In genomic region chr15:85584791-85585360, GRCh38 we compare ENCODE assay signal across 12 cellular contexts.
DNase-seq lines count a peak whose midpoint lies in the region; ATAC-seq, FAIRE-seq and TF ChIP-seq lines count a peak whose summit lies in the region.
"Had no signal": no experiment of that assay in that cellular context is flagged by ENCODE, and none has a peak within 500 bp of the region (broad histone marks: within the 10 kb centered on the region; RNA-seq: fewer than 3 reads in every experiment).

No MANE protein-coding gene starts in this region.

- H3K4me1 Mint-ChIP-seq in activated CD8-positive, alpha-beta T cell treated with anti-CD3 and anti-CD28 coated beads, Interleukin-2, amount 10 ng/mL, durations not matched to agents 7 days and 5 days (ENCODE audit: low read depth): peaks cover 64% of the 10 kb centered on the region

- TF ChIP-seq POLR2A in right lobe of liver (IDR thresholded peaks at IDR 0.05) (no peak), HepG2 (IDR thresholded peaks at IDR 0.05; ENCODE audit: insufficient read depth in 1 of 2, low read depth in 2 of 2, low read length in 2 of 2) (no peak)

- in situ Hi-C loops in HepG2 (cut with HindIII; ENCODE audit: extremely low pct_ligation_motif_present, low pct_unique_long_range_greater_than_20kb): no loop called here

- DNase-seq in right lobe of liver (no peak), HepG2 (ENCODE audit: low spot score) (no peak), COR-L47 (lab: John Stamatoyannopoulos, UW) (no peak), EL (no peak), D721Med (ENCODE audit: insufficient read length, low spot score) (no peak), foreskin melanocyte (no peak)
- no peak for DNase-seq in activated CD8-positive, alpha-beta T cell treated with anti-CD3 and anti-CD28 coated beads, Interleukin-2, amount 10 ng/mL, durations not matched to agents 7 days and 5 days
- DNase-seq: activated naive CD4-positive, alpha-beta T cell; dorsolateral prefrontal cortex; NCI-H1417 treated with DMSO at 0.1 percent for 48 hours had no signal

- H4K20me1 ChIP-seq in HepG2 (ENCODE audit: insufficient read depth, low read length): no peaks in the 10 kb centered on the region

- H3K4me1 ChIP-seq in right lobe of liver (peaks cover 0 to 58% (median 4%) of the 10 kb centered on the region in 4 donors), HepG2 (ENCODE audit: insufficient read depth, low read length) (peaks cover 21% of the 10 kb centered on the region), mucosa of stomach (ENCODE audit: control insufficient read depth, insufficient read depth, low read length) (peaks cover 39% of the 10 kb centered on the region)

- no peaks in the 10 kb centered on the region for H3K79me2 ChIP-seq in HepG2 (ENCODE audit: insufficient read depth, low read length)

- H3K9ac ChIP-seq in HepG2 (ENCODE audit: insufficient read depth, low read depth, low read length) (no peak overlapping the region), mucosa of stomach (ENCODE audit: low read length) (peak overlapping the region; percentile 5)

- H3K4me3 ChIP-seq in right lobe of liver: no peak overlapping the region
- H3K4me3 ChIP-seq in HepG2 (replicated peaks in 1 of 3; ENCODE audit: insufficient read depth in 1 of 3, low read depth in 2 of 3, low read length in 3 of 3): no peak overlapping the region
- H3K4me3 ChIP-seq in mucosa of stomach (ENCODE audit: low read length): no peak overlapping the region

- CTCF ChIA-PET in HepG2 (lab: Yijun Ruan, JAX; ENCODE audit: low intra/inter-chr PET ratio, low total read pairs): no interaction called here
- CTCF ChIA-PET in activated CD8-positive, alpha-beta T cell treated with anti-CD3 and anti-CD28 coated beads, Interleukin-2, amount 10 ng/mL, durations not matched to agents 7 days and 5 days (lab: Charles Lee): interaction anchor here (0.6 to 1.6 kb wide), 6 partner anchors 19 to 122 kb away, joined by 3 to 5 read pairs (median 3); no protein-coding TSS in a partner anchor

- H3K4me2 ChIP-seq in HepG2 (ENCODE audit: low read depth, low read length): no peak overlapping the region

- H2AFZ ChIP-seq in HepG2 (ENCODE audit: low read length): no peak overlapping the region

- WGBS in right lobe of liver (ENCODE audit: insufficient coverage, low coverage, low lambda C conversion rate, missing lambda C conversion rate): 40% methylated on average over 5 of the region's 5 CpGs
- 67% methylated on average over 5 of the region's 5 CpGs for WGBS in HepG2 (ENCODE audit: low lambda C conversion rate)

- no peak for FAIRE-seq in HepG2 (lab: Jason Lieb, UNC)
- no peak for FAIRE-seq in D721Med (lab: Jason Lieb, UNC)
- FAIRE-seq: TTC549 had no signal

- H3K36me3 ChIP-seq in right lobe of liver (peaks cover 0 to 7% (median 2%) of the 10 kb centered on the region in 4 donors), HepG2 (replicated peaks in 1 of 2; ENCODE audit: control insufficient read depth in 1 of 2, insufficient read depth in 2 of 2, low read length in 2 of 2) (peaks cover 13 to 34% of the 10 kb centered on the region in 2 experiments; a peak in 4 of 5 replicates), mucosa of stomach (ENCODE audit: control insufficient read depth, insufficient read depth, low read length) (peaks cover 9% of the 10 kb centered on the region)

- H3K27ac ChIP-seq in right lobe of liver (peak overlapping the region in 2 of 3 donors; percentile 86 to 96), HepG2 (ENCODE audit: extremely low read length, insufficient read depth, low read length) (no peak overlapping the region)

- POLR2A ChIA-PET in HepG2 (lab: Yijun Ruan, JAX): no interaction called here
- POLR2A ChIA-PET in activated CD8-positive, alpha-beta T cell treated with anti-CD3 and anti-CD28 coated beads, Interleukin-2, amount 10 ng/mL, durations not matched to agents 7 days and 5 days (lab: Charles Lee): interaction anchor here (0.8 to 1.0 kb wide), 2 partner anchors 16 to 107 kb away, joined by 4 to 5 read pairs; no protein-coding TSS in a partner anchor

- no peak overlapping the region for H3K4me3 Mint-ChIP-seq in activated CD8-positive, alpha-beta T cell treated with anti-CD3 and anti-CD28 coated beads, Interleukin-2, amount 10 ng/mL, durations not matched to agents 7 days and 5 days

- H3K9me3 Mint-ChIP-seq in activated CD8-positive, alpha-beta T cell treated with anti-CD3 and anti-CD28 coated beads, Interleukin-2, amount 10 ng/mL, durations not matched to agents 7 days and 5 days (ENCODE audit: insufficient read depth): no peaks in the 10 kb centered on the region

- H3K9me3 ChIP-seq in right lobe of liver (no peaks in the 10 kb centered on the region), HepG2 (ENCODE audit: low read length) (no peaks in the 10 kb centered on the region), mucosa of stomach (ENCODE audit: control insufficient read depth, low read length) (no peaks in the 10 kb centered on the region)

- peaks cover 56% of the 10 kb centered on the region for H3K36me3 Mint-ChIP-seq in activated CD8-positive, alpha-beta T cell treated with anti-CD3 and anti-CD28 coated beads, Interleukin-2, amount 10 ng/mL, durations not matched to agents 7 days and 5 days (ENCODE audit: low read depth)

- TF ChIP-seq CTCF in right lobe of liver (IDR thresholded peaks at IDR 0.05) (no peak), HepG2 (CRISPR knock-in tag; IDR thresholded peaks at IDR 0.05) (no peak), D721Med (IDR thresholded peaks at IDR 0.05; ENCODE audit: insufficient read depth, missing control alignments) (no peak)

- peak overlapping the region; percentile 4 for H3K27ac Mint-ChIP-seq in activated CD8-positive, alpha-beta T cell treated with anti-CD3 and anti-CD28 coated beads, Interleukin-2, amount 10 ng/mL, durations not matched to agents 7 days and 5 days

- H3K27me3 ChIP-seq in right lobe of liver (no peaks in the 10 kb centered on the region), HepG2 (ENCODE audit: control insufficient read depth in 1 of 2, insufficient read depth in 2 of 2, low read length in 2 of 2) (no peaks in the 10 kb centered on the region), mucosa of stomach (ENCODE audit: control insufficient read depth, insufficient read depth, low read length) (no peaks in the 10 kb centered on the region)

- intact Hi-C loops in right lobe of liver (cut with DNase I): no loop called here
- intact Hi-C loops in HepG2 (cut with micrococcal nuclease; ENCODE audit: unreplicated experiment): no loop called here

- no peaks in the 10 kb centered on the region for H3K27me3 Mint-ChIP-seq in activated CD8-positive, alpha-beta T cell treated with anti-CD3 and anti-CD28 coated beads, Interleukin-2, amount 10 ng/mL, durations not matched to agents 7 days and 5 days (ENCODE audit: low read depth)

- TF ChIP-seq RAD21 in HepG2 (CRISPR knock-in tag; IDR thresholded peaks at IDR 0.05): no peak

- BruUV-seq in HepG2 (replicated peaks; lab: Mats Ljungman, UMichigan): no TSS peak

- ATAC-seq in right lobe of liver (no peak), HepG2 (no peak)
- no peak for ATAC-seq in activated CD8-positive, alpha-beta T cell treated with anti-CD3 and anti-CD28 coated beads, Interleukin-2, amount 10 ng/mL, durations not matched to agents 7 days and 5 days

- TF ChIP-seq EP300 in HepG2 (IDR thresholded peaks at IDR 0.05; ENCODE audit: low read depth in 2 of 2, low read length in 2 of 2): no peak
- no peak for TF ChIP-seq EP300 in HepG2 (CRISPR knock-in tag; IDR thresholded peaks at IDR 0.05; ENCODE audit: borderline replicate concordance)

TF ChIP-seq in HepG2, 621 proteins besides CTCF, POLR2A, EP300 and RAD21 (continues in another document):
- TF ChIP-seq IRF1 (CRISPR knock-in tag; IDR thresholded peaks at IDR 0.05; ENCODE audit: low read depth) (no peak), DZIP1 (CRISPR knock-in tag; IDR thresholded peaks at IDR 0.05) (no peak), ZNF792 (CRISPR knock-in tag; IDR thresholded peaks at IDR 0.05) (no peak), ZKSCAN1 (IDR thresholded peaks at IDR 0.05; ENCODE audit: low read length) (no peak), TEAD2 (CRISPR knock-in tag; IDR thresholded peaks at IDR 0.05) (no peak), HDAC6 (IDR thresholded peaks at IDR 0.05; ENCODE audit: low read depth, low read length) (no peak), MBNL3 (CRISPR knock-in tag; conservative IDR thresholded peaks at IDR 0.05) (no peak), SMAD9 (CRISPR knock-in tag; IDR thresholded peaks at IDR 0.05) (no peak), PHF8 (CRISPR knock-in tag; IDR thresholded peaks at IDR 0.05) (no peak), THAP11 (CRISPR knock-in tag; IDR thresholded peaks at IDR 0.05) (no peak), ZNF709 (CRISPR knock-in tag; IDR thresholded peaks at IDR 0.05) (no peak), NFE2L2 (IDR thresholded peaks at IDR 0.05; ENCODE audit: low read length) (no peak), ZNF556 (CRISPR knock-in tag; IDR thresholded peaks at IDR 0.05; ENCODE audit: borderline replicate concordance) (no peak)
